Comparison of ENCODE assay signal across 17 cellular contexts in genomic region chr9:124622882-124623281, GRCh38.
A peak's percentile ranks its signal among the peaks of the same experiment; 100 is the strongest.
DNase-seq lines count a peak whose midpoint lies in the region; ATAC-seq and TF ChIP-seq lines count a peak whose summit lies in the region.
"Had no signal": no experiment of that assay in that cellular context is flagged by ENCODE, and none has a peak within 500 bp of the region (broad histone marks: within the 10 kb centered on the region; RNA-seq: fewer than 3 reads in every experiment).

No MANE protein-coding gene starts in this region.

- H3K36me3 ChIP-seq in IMR-90 (ENCODE audit: control insufficient read depth, insufficient read depth, low read length): no peaks in the 10 kb centered on the region
- no peaks in the 10 kb centered on the region for H3K36me3 ChIP-seq in mesenchymal stem cell (ENCODE audit: control insufficient read depth in 1 of 2, insufficient read depth in 2 of 2, low read depth in 1 of 2, low read length in 2 of 2)
- H3K36me3 ChIP-seq in trophoblast cell (ENCODE audit: control insufficient read depth in 1 of 2, insufficient read depth in 2 of 2, low read length in 2 of 2): no peaks in the 10 kb centered on the region
- H3K36me3 ChIP-seq in gastrocnemius medialis: no peaks in the 10 kb centered on the region

- no peak overlapping the region for H3K4me3 ChIP-seq in IMR-90 (ENCODE audit: insufficient read depth, low read depth, low read length)
- no peak overlapping the region for H3K4me3 ChIP-seq in mesenchymal stem cell (ENCODE audit: insufficient read depth in 1 of 2, low read depth in 1 of 2, low read length in 2 of 2)
- H3K4me3 ChIP-seq in trophoblast cell (ENCODE audit: low read depth, low read length): no peak overlapping the region
- no peak overlapping the region for H3K4me3 ChIP-seq in gastrocnemius medialis

- H4K12ac ChIP-seq in trophoblast cell (ENCODE audit: low read depth, low read length): no peak overlapping the region

- no peak overlapping the region for H4K8ac ChIP-seq in IMR-90 (ENCODE audit: low read depth in 2 of 2, low read length in 2 of 2)
- no peak overlapping the region for H4K8ac ChIP-seq in mesenchymal stem cell (ENCODE audit: low read length)
- H4K8ac ChIP-seq in trophoblast cell (ENCODE audit: low read depth, low read length): no peak overlapping the region

- DNase-seq in IMR-90 (no peak), WTC11 (ENCODE audit: low spot score) (no peak), mesenchymal stem cell (no peak), trophoblast cell (no peak), SHP77 (lab: John Stamatoyannopoulos, UW) (no peak), NCI-H1930 (lab: John Stamatoyannopoulos, UW) (no peak), gastrocnemius medialis (no peak)
- DNase-seq: CD4-positive, CD25-positive, alpha-beta regulatory T cell; DMS79; HFFc6; KBM-7; NCI-H1092 treated with DMSO at 0.1 percent for 48 hours; NCI-H1436 treated with DMSO at 0.1 percent for 48 hours; NCI-H2029; NCI-H526 had no signal

- peaks cover 5% of the 10 kb centered on the region for H3K4me1 ChIP-seq in IMR-90 (ENCODE audit: control insufficient read depth, insufficient read depth, low read length)
- peaks cover 12% of the 10 kb centered on the region for H3K4me1 ChIP-seq in mesenchymal stem cell (ENCODE audit: control insufficient read depth, insufficient read depth, low read depth, low read length)
- peaks cover 0 to 2% of the 10 kb centered on the region in 2 experiments for H3K4me1 ChIP-seq in trophoblast cell (ENCODE audit: control insufficient read depth in 1 of 2, insufficient read depth in 2 of 2, low read length in 2 of 2)
- peaks cover 0 to 7% of the 10 kb centered on the region in 2 donors for H3K4me1 ChIP-seq in gastrocnemius medialis

- H3K27ac ChIP-seq in IMR-90 (ENCODE audit: insufficient read depth, low read length): no peak overlapping the region
- no peak overlapping the region for H3K27ac ChIP-seq in mesenchymal stem cell (ENCODE audit: low read length, poor library complexity, severe bottlenecking)
- H3K27ac ChIP-seq in trophoblast cell (ENCODE audit: low read depth, low read length): no peak overlapping the region
- H3K27ac ChIP-seq in gastrocnemius medialis: no peak overlapping the region
- H3K27ac ChIP-seq: HL-60 had no signal

- CTCF ChIA-PET in IMR-90 (lab: Yijun Ruan, JAX) (interaction anchor here (1.1 kb wide), 1 partner anchor 88 kb away, joined by 4 read pairs; no protein-coding TSS in a partner anchor), WTC11 (lab: Charles Lee) (interaction anchor here (0.6 to 2.5 kb wide), 5 partner anchors 15 to 230 kb away, joined by 3 to 10 read pairs (median 5); partner anchors contain the start of gene WDR38)

- H3K18ac ChIP-seq in IMR-90 (ENCODE audit: low read depth, low read length) (no peak overlapping the region), mesenchymal stem cell (ENCODE audit: low read depth in 1 of 2, low read length in 2 of 2) (no peak overlapping the region), trophoblast cell (ENCODE audit: low read length) (no peak overlapping the region)

- no peak for TF ChIP-seq RAD21 in IMR-90 (IDR thresholded peaks at IDR 0.05; ENCODE audit: low read length)

- H4K5ac ChIP-seq in IMR-90 (ENCODE audit: low read depth, low read length): no peak overlapping the region

- POLR2A ChIA-PET in IMR-90 (lab: Charles Lee; ENCODE audit: unreplicated experiment) (no interaction called here), WTC11 (lab: Charles Lee) (no interaction called here)

- no peaks in the 10 kb centered on the region for H3K79me1 ChIP-seq in IMR-90 (ENCODE audit: low read depth in 1 of 2, low read length in 2 of 2)
- H3K79me1 ChIP-seq in mesenchymal stem cell (replicated peaks; ENCODE audit: low read length, poor library complexity, severe bottlenecking): peaks cover 5% of the 10 kb centered on the region
- peaks cover 4% of the 10 kb centered on the region for H3K79me1 ChIP-seq in trophoblast cell (ENCODE audit: low read length)

- H2BK15ac ChIP-seq in IMR-90 (ENCODE audit: low read depth, low read length) (no peak overlapping the region; the same call in 2 of the 3 replicates), mesenchymal stem cell (ENCODE audit: low read depth, poor library complexity, severe bottlenecking) (no peak overlapping the region)

- in situ Hi-C loops in IMR-90 (cut with MboI; ENCODE audit: low sequenced_read_pairs) (no loop called here), gastrocnemius medialis (cut with MboI; ENCODE audit: low sequenced_read_pairs in 4 of 4) (no loop called here)

- H3K9ac ChIP-seq in IMR-90 (ENCODE audit: low read depth, low read length) (no peak overlapping the region), mesenchymal stem cell (ENCODE audit: low read length) (no peak overlapping the region), trophoblast cell (ENCODE audit: low read length) (no peak overlapping the region)

- no peak overlapping the region for H3K4me3 Mint-ChIP-seq in WTC11
- H3K4me3 Mint-ChIP-seq: CD4-positive, CD25-positive, alpha-beta regulatory T cell; HFFc6 had no signal

- H2AFZ ChIP-seq in IMR-90 (replicated peaks; ENCODE audit: low read length, poor library complexity) (no peak overlapping the region), mesenchymal stem cell (ENCODE audit: low read depth, low read length) (no peak overlapping the region), trophoblast cell (ENCODE audit: insufficient read depth, low read length, poor library complexity) (no peak overlapping the region)

- H3K27me3 Mint-ChIP-seq in WTC11 (ENCODE audit: low read depth): no peaks in the 10 kb centered on the region

- H3K27me3 ChIP-seq in IMR-90 (ENCODE audit: control insufficient read depth, insufficient read depth, low read length) (no peaks in the 10 kb centered on the region), mesenchymal stem cell (ENCODE audit: control insufficient read depth in 1 of 2, insufficient read depth in 1 of 2, low read length in 2 of 2) (no peaks in the 10 kb centered on the region), trophoblast cell (ENCODE audit: insufficient read depth, low read length) (no peaks in the 10 kb centered on the region), gastrocnemius medialis (no peaks in the 10 kb centered on the region)

- H3K27ac Mint-ChIP-seq in WTC11: peak overlapping the region; percentile 78
- H3K27ac Mint-ChIP-seq: CD4-positive, CD25-positive, alpha-beta regulatory T cell; HFFc6 had no signal

- no peaks in the 10 kb centered on the region for H4K20me1 ChIP-seq in IMR-90 (ENCODE audit: insufficient read depth, low read length)

- H3K56ac ChIP-seq in IMR-90 (ENCODE audit: extremely low read depth, insufficient read depth, low read length): no peak overlapping the region

- H2BK5ac ChIP-seq in IMR-90 (ENCODE audit: low read depth, low read length, poor library complexity, severe bottlenecking) (no peak overlapping the region), mesenchymal stem cell (ENCODE audit: low read depth, low read length, poor library complexity, severe bottlenecking) (no peak overlapping the region), trophoblast cell (ENCODE audit: low read depth, low read length, poor library complexity) (no peak overlapping the region)

- intact Hi-C loops in IMR-90 (cut with micrococcal nuclease) (no loop called here), gastrocnemius medialis (cut with DNase I; ENCODE audit: low total_unique reads) (no loop called here)

- H3K9me3 ChIP-seq in IMR-90 (ENCODE audit: control insufficient read depth, insufficient read depth, low read length): no peaks in the 10 kb centered on the region
- H3K9me3 ChIP-seq in mesenchymal stem cell (ENCODE audit: control insufficient read depth, low read length): no peaks in the 10 kb centered on the region
- no peaks in the 10 kb centered on the region for H3K9me3 ChIP-seq in trophoblast cell (ENCODE audit: insufficient read depth, low read depth, low read length)
- H3K9me3 ChIP-seq in gastrocnemius medialis: no peaks in the 10 kb centered on the region

- H3K79me2 ChIP-seq in trophoblast cell (ENCODE audit: control insufficient read depth, insufficient read depth, low read length, poor library complexity): no peaks in the 10 kb centered on the region

- TF ChIP-seq CTCF in IMR-90 (conservative IDR thresholded peaks at IDR 0.05; ENCODE audit: low read depth, low read length) (no peak), WTC11 (IDR thresholded peaks at IDR 0.05) (no peak), gastrocnemius medialis (IDR thresholded peaks at IDR 0.05 in 4 of 5, conservative IDR thresholded peaks at IDR 0.05 in 1 of 5) (no peak)

- no peak for ATAC-seq in IMR-90 (ENCODE audit: low read depth)
- no peak for ATAC-seq in WTC11
- ATAC-seq in gastrocnemius medialis: no peak
- ATAC-seq: HepG2 had no signal

- H3K4me1 Mint-ChIP-seq in WTC11: peaks cover 34% of the 10 kb centered on the region
- H3K4me1 Mint-ChIP-seq: CD4-positive, CD25-positive, alpha-beta regulatory T cell had no signal

- no peaks in the 10 kb centered on the region for H3K36me3 Mint-ChIP-seq in WTC11
- H3K36me3 Mint-ChIP-seq: CD4-positive, CD25-positive, alpha-beta regulatory T cell had no signal

- no peak overlapping the region for H2BK120ac ChIP-seq in IMR-90 (ENCODE audit: low read depth, low read length)
- no peak overlapping the region for H2BK120ac ChIP-seq in mesenchymal stem cell (ENCODE audit: low read depth, low read length)
- H2BK120ac ChIP-seq in trophoblast cell (ENCODE audit: insufficient read depth, low read length, poor library complexity): no peak overlapping the region

- dilution Hi-C loops in IMR-90 (cut with HindIII; ENCODE audit: low sequenced_read_pairs, unreplicated experiment): no loop called here

- peak overlapping the region; percentile 31; the same call in 1 of the 2 replicates for H3K23ac ChIP-seq in IMR-90 (ENCODE audit: low read depth, low read length)
- no peak overlapping the region for H3K23ac ChIP-seq in mesenchymal stem cell (ENCODE audit: low read length in 2 of 2)
- no peak overlapping the region for H3K23ac ChIP-seq in trophoblast cell (ENCODE audit: low read length)

- H3K9me3 Mint-ChIP-seq in WTC11: no peaks in the 10 kb centered on the region
- H3K9me3 Mint-ChIP-seq: CD4-positive, CD25-positive, alpha-beta regulatory T cell; HFFc6 had no signal

- H2AK5ac ChIP-seq in IMR-90 (ENCODE audit: low read depth, low read length): no peak overlapping the region; the same call in 1 of the 2 replicates
- peak overlapping the region; percentile 79 for H2AK5ac ChIP-seq in mesenchymal stem cell (ENCODE audit: low read length, severe bottlenecking)
- no peak overlapping the region for H2AK5ac ChIP-seq in trophoblast cell (ENCODE audit: low read length)

- H2AK9ac ChIP-seq in IMR-90 (replicated peaks; ENCODE audit: low read depth, low read length, poor library complexity): no peak overlapping the region

- H2BK12ac ChIP-seq in mesenchymal stem cell (ENCODE audit: low read length in 2 of 2): no peak overlapping the region
- H2BK12ac ChIP-seq in trophoblast cell (ENCODE audit: low read length): no peak overlapping the region

- H3K4ac ChIP-seq in IMR-90 (ENCODE audit: low read depth, low read length) (no peak overlapping the region), mesenchymal stem cell (ENCODE audit: low read depth in 1 of 2, low read length in 2 of 2) (no peak overlapping the region), trophoblast cell (ENCODE audit: low read depth, low read length) (no peak overlapping the region)

- H3K14ac ChIP-seq in IMR-90 (replicated peaks; ENCODE audit: low read depth, low read length): no peak overlapping the region
- H3K14ac ChIP-seq in mesenchymal stem cell (ENCODE audit: low read length in 2 of 2): no peak overlapping the region
- H3K14ac ChIP-seq in trophoblast cell (ENCODE audit: low read length): peak overlapping the region; percentile 8

- H3K9me1 ChIP-seq in IMR-90 (ENCODE audit: insufficient read depth, low read length): no peaks in the 10 kb centered on the region

- H3K4me2 ChIP-seq in IMR-90 (ENCODE audit: low read depth, low read length): no peak overlapping the region
- H3K4me2 ChIP-seq in mesenchymal stem cell (ENCODE audit: low read length, poor library complexity, severe bottlenecking): no peak overlapping the region
- no peak overlapping the region for H3K4me2 ChIP-seq in trophoblast cell (ENCODE audit: low read length)

- no TSS peak for BruUV-seq in IMR-90 (replicated peaks; lab: Mats Ljungman, UMichigan)

- no peak overlapping the region for H2BK20ac ChIP-seq in IMR-90 (ENCODE audit: low read depth, low read length)

- H4K91ac ChIP-seq in IMR-90 (ENCODE audit: insufficient read depth, low read depth, low read length): no peak overlapping the region
- no peak overlapping the region for H4K91ac ChIP-seq in mesenchymal stem cell (ENCODE audit: low read length)
- no peak overlapping the region for H4K91ac ChIP-seq in trophoblast cell (ENCODE audit: low read depth, low read length)

- TF ChIP-seq POLR2A in IMR-90 (IDR thresholded peaks at IDR 0.05; ENCODE audit: low read depth, low read length) (no peak), gastrocnemius medialis (IDR thresholded peaks at IDR 0.05) (no peak)
